ENCODE assay signal across 34 cellular contexts in genomic region chr2:51237626-51238271, GRCh38.
"Had no signal": no experiment of that assay in that cellular context is flagged by ENCODE, and none has a peak within 500 bp of the region (broad histone marks: within the 10 kb centered on the region; RNA-seq: fewer than 3 reads in every experiment).

No MANE protein-coding gene starts in this region.

- H3K4me1 ChIP-seq: adrenal gland, body of pancreas, breast epithelium had no signal

- H3K36me3 ChIP-seq: adrenal gland, brain microvascular endothelial cell, breast epithelium had no signal

- FAIRE-seq: astrocyte, TTC549 had no signal

- H3K9me3 ChIP-seq: adrenal gland, body of pancreas, breast epithelium had no signal

- H3K27me3 ChIP-seq: adrenal gland, body of pancreas, brain microvascular endothelial cell, breast epithelium had no signal

- ATAC-seq: activated CD8-positive, alpha-beta T cell treated with anti-CD3 and anti-CD28 coated beads for 36 hours; activated naive CD4-positive, alpha-beta T cell treated with anti-CD3 and anti-CD28 coated beads, Interleukin-2, amount 50 U/mL, for 72 hours; activated T-cell treated with anti-CD3 and anti-CD28 coated beads, Interleukin-2, amount 50 U/mL, for 4 hours; activated T-cell treated with anti-CD3 and anti-CD28 coated beads, Interleukin-2, amount 50 U/mL, for 72 hours; activated T-helper 17 cell treated with anti-CD3 and anti-CD28 coated beads, Interleukin-2, amount 50 U/mL, for 72 hours; body of pancreas had no signal

- H3K4me3 ChIP-seq: adrenal gland, body of pancreas, breast epithelium had no signal

- DNase-seq: activated B cell treated with CpG ODN at 0.5 μM for 24 hours; activated CD4-positive, alpha-beta memory T cell treated with anti-CD3 and anti-CD28 coated beads for 36 hours; activated CD4-positive, alpha-beta T cell treated with anti-CD3 and anti-CD28 coated beads for 4 hours; activated CD4-positive, alpha-beta T cell treated with anti-CD3 and anti-CD28 coated beads, Interleukin-2, amount 10 ng/mL, durations not matched to agents 24 days and 14 days; activated CD4-positive, alpha-beta T cell treated with anti-CD3 and anti-CD28 coated beads, Interleukin-2, amount 50 U/mL, for 1 hour; activated CD4-positive, alpha-beta T cell treated with anti-CD3 and anti-CD28 coated beads, Interleukin-2, amount 50 U/mL, for 4 hours; activated CD4-positive, CD25-positive, alpha-beta regulatory T cell treated with anti-CD3 and anti-CD28 coated beads, Interleukin-2, amount 50 U/mL, for 72 hours; activated CD8-positive, alpha-beta memory T cell treated with anti-CD3 and anti-CD28 coated beads, Interleukin-2, amount 50 U/mL, for 4 hours; activated CD8-positive, alpha-beta T cell treated with anti-CD3 and anti-CD28 coated beads for 36 hours; activated effector memory CD4-positive, alpha-beta T cell treated with anti-CD3 and anti-CD28 coated beads, Interleukin-2, amount 50 U/mL, for 16 hours; activated gamma-delta T cell treated with Interleukin-2 at 50 U/mL for 16 hours; activated naive CD4-positive, alpha-beta T cell; activated naive CD4-positive, alpha-beta T cell treated with anti-CD3 and anti-CD28 coated beads for 36 hours; activated naive CD4-positive, alpha-beta T cell treated with anti-CD3 and anti-CD28 coated beads, Interleukin-2, amount 50 U/mL, for 16 hours; activated naive CD8-positive, alpha-beta T cell treated with anti-CD3 and anti-CD28 coated beads for 36 hours; activated T-cell treated with anti-CD3 and anti-CD28 coated beads for 4 hours; activated T-cell treated with anti-CD3 and anti-CD28 coated beads, Interleukin-2, amount 50 U/mL, for 1 hour; activated T-cell treated with anti-CD3 and anti-CD28 coated beads, Interleukin-2, amount 50 U/mL, for 4 hours; activated T-cell treated with anti-CD3 and anti-CD28 coated beads, Interleukin-2, amount 50 U/mL, for 72 hours; adrenal gland; amniotic stem cell; aorta; body of pancreas; brain microvascular endothelial cell; central memory CD4-positive, alpha-beta T cell; T-helper 1 cell; T-helper 2 cell; T-helper 9 cell had no signal

- H3K27ac ChIP-seq: adrenal gland, body of pancreas, brain microvascular endothelial cell, breast epithelium, VCaP had no signal
